ENCODE assay signal across 26 cellular contexts in the genomic region with DNA sequence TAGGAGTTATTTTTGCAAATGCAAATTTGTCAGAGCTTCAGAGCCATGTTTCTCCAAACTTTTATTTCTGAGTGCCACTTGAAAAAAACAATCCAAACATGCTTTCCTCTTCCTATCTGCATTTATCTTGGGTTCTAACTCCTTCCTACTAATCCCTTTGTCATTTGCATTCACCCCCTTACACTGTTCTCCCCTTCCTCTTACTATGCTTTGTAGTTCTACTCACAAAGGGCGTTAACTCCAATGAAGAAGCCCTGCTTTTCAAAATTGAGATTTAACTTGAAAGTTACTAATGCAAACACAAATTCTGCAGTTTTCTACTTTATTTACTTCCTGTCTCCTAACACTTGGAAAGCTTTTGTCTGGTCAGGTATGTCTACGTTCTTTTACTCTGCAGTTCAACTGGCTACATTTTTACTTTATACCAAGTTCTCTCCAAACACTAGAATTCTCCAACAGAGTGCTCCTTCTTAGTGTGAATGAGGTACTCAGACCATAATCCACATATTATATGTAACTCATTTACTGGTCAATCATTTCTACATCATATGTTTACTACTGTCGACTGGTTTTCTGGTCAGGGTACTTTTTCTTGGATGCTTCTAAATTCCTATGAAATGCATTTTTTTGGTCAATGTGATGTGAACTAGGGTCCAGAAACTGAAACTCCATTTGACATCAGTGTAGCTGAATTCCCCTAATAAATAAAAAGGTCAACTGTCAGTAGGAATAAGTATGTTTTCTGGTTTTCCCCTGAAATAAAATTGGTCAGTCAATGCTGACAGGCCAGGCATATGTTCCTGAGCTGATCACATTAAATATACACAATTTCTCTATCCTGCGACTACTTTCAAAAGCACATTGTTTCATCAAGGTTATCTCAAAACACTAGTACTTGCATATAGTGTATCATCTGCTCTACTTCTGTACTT. TPM values are rescaled to one million over a fixed set of nuclear protein-coding genes. Genes with fewer than 3 reads are reported as not detected.
A peak's percentile ranks its signal among the peaks of the same experiment; 100 is the strongest.
DNase-seq lines count a peak whose midpoint lies in the region; ATAC-seq and TF ChIP-seq lines count a peak whose summit lies in the region.
"Had no signal": no experiment of that assay in that cellular context is flagged by ENCODE, and none has a peak within 500 bp of the region (broad histone marks: within the 10 kb centered on the region; RNA-seq: fewer than 3 reads in every experiment).

No MANE protein-coding gene starts in this region.

- H3K36me3 ChIP-seq in A673 (ENCODE audit: insufficient read depth, low read length, poor library complexity, severe bottlenecking) (peaks cover 62% of the 10 kb centered on the region), left lung (peaks cover 5 to 86% of the 10 kb centered on the region in 2 donors)
- H3K36me3 ChIP-seq in CD4-positive, alpha-beta memory T cell (ENCODE audit: insufficient read depth, low read length) = peaks cover 38% of the 10 kb centered on the region

- H3K9me3 Mint-ChIP-seq in CD4-positive, alpha-beta memory T cell = no peaks in the 10 kb centered on the region
- no peaks in the 10 kb centered on the region for H3K9me3 Mint-ChIP-seq in activated T-helper 17 cell treated with anti-CD3 and anti-CD28 coated beads, Interleukin-2, amount 50 U/mL, for 72 hours
- H3K9me3 Mint-ChIP-seq: T-cell had no signal

- CTCF ChIA-PET in A673 (lab: Charles Lee) = no interaction called here
- CTCF ChIA-PET in CD4-positive, alpha-beta memory T cell (lab: Charles Lee; ENCODE audit: partially characterized antibody) = no interaction called here

- TF ChIP-seq CTCF in A673 (conservative IDR thresholded peaks at IDR 0.05; ENCODE audit: low read depth, low read length) (no peak), left lung (IDR thresholded peaks at IDR 0.05) (no peak)

- H3K4me1 ChIP-seq in A673 (ENCODE audit: insufficient read depth, low read length, poor library complexity, severe bottlenecking) (no peaks in the 10 kb centered on the region), left lung (peaks cover 0 to 23% of the 10 kb centered on the region in 2 donors)
- no peaks in the 10 kb centered on the region for H3K4me1 ChIP-seq in CD4-positive, alpha-beta memory T cell (ENCODE audit: insufficient read depth, low read length)

- H3K27ac ChIP-seq in A673 (ENCODE audit: low read depth, low read length, poor library complexity, severe bottlenecking) (peak overlapping the region; percentile 45), left lung (no peak overlapping the region)
- H3K27ac ChIP-seq in CD4-positive, alpha-beta memory T cell (ENCODE audit: low read depth, low read length) = no peak overlapping the region

- POLR2A ChIA-PET in A673 (lab: Charles Lee; ENCODE audit: low non-redundant PET) = no interaction called here
- POLR2A ChIA-PET in CD4-positive, alpha-beta memory T cell (lab: Charles Lee; ENCODE audit: partially characterized antibody) = interaction anchor here (0.9 kb wide), 1 partner anchor 50 kb away, joined by 3 read pairs; no protein-coding TSS in a partner anchor

- peak overlapping the region; percentile 3 to 75 (median 68) for H3K27ac Mint-ChIP-seq in CD4-positive, alpha-beta memory T cell
- H3K27ac Mint-ChIP-seq in activated T-helper 17 cell treated with anti-CD3 and anti-CD28 coated beads, Interleukin-2, amount 50 U/mL, for 72 hours = peak overlapping the region; percentile 72

- H3K27me3 ChIP-seq in A673 (replicated peaks; ENCODE audit: insufficient read depth, low read depth, low read length, poor library complexity) (no peaks in the 10 kb centered on the region), left lung (no peaks in the 10 kb centered on the region)
- no peaks in the 10 kb centered on the region for H3K27me3 ChIP-seq in CD4-positive, alpha-beta memory T cell (ENCODE audit: insufficient read depth, low read length)

- H3K4me3 ChIP-seq in A673 (ENCODE audit: low read depth, low read length, poor library complexity, severe bottlenecking) = no peak overlapping the region
- H3K4me3 ChIP-seq in CD4-positive, alpha-beta memory T cell (ENCODE audit: low read length in 2 of 2) = no peak overlapping the region
- H3K4me3 ChIP-seq in left lung = no peak overlapping the region
- H3K4me3 ChIP-seq: lung had no signal

- DNase-seq in A673 (ENCODE audit: low spot score) (no peak), left lung (no peak), DMS79 treated with DMSO at 0.1 percent for 48 hours (lab: John Stamatoyannopoulos, UW) (no peak), NCI-H82 treated with DMSO at 0.1 percent for 48 hours (lab: John Stamatoyannopoulos, UW; ENCODE audit: unreplicated experiment) (no peak), NCI-H2227 (lab: John Stamatoyannopoulos, UW; ENCODE audit: unreplicated experiment) (no peak)
- DNase-seq in CD4-positive, alpha-beta memory T cell = no peak
- DNase-seq: activated gamma-delta T cell; AML-193; EL; H7; hypothalamus; NCI-H1417; NCI-H2171; NCI-H526 treated with DMSO at 0.1 percent for 48 hours; OCI-M1; Right ventricle myocardium superior; stimulated activated CD4-positive, alpha-beta T cell treated with anti-CD3 and anti-CD28 coated beads, Interleukin-2, amount 100 ng/mL, for 24 hours; T-cell had no signal

- no peak overlapping the region for H3K4me3 Mint-ChIP-seq in CD4-positive, alpha-beta memory T cell
- H3K4me3 Mint-ChIP-seq in activated T-helper 17 cell treated with anti-CD3 and anti-CD28 coated beads, Interleukin-2, amount 50 U/mL, for 72 hours = no peak overlapping the region
- H3K4me3 Mint-ChIP-seq: T-cell had no signal

- H3K36me3 Mint-ChIP-seq in CD4-positive, alpha-beta memory T cell = peaks cover 47 to 61% of the 10 kb centered on the region in 2 donors
- peaks cover 99% of the 10 kb centered on the region for H3K36me3 Mint-ChIP-seq in activated T-helper 17 cell treated with anti-CD3 and anti-CD28 coated beads, Interleukin-2, amount 50 U/mL, for 72 hours (ENCODE audit: low read depth)

- ATAC-seq in activated T-helper 17 cell treated with anti-CD3 and anti-CD28 coated beads, Interleukin-2, amount 50 U/mL, for 72 hours (replicated peaks) = no peak
- ATAC-seq in left lung = peak; percentile 58
- ATAC-seq in HG02840 (IDR thresholded peaks at IDR 0.05; ENCODE audit: low FRiP score, unreplicated experiment) = no peak
- ATAC-seq: T-cell had no signal

- no TSS peak for BruUV-seq in A673 (replicated peaks; lab: Mats Ljungman, UMichigan)

- H3K9me3 ChIP-seq in A673 (ENCODE audit: low read depth, low read length, poor library complexity, severe bottlenecking) = no peaks in the 10 kb centered on the region
- H3K9me3 ChIP-seq in CD4-positive, alpha-beta memory T cell (ENCODE audit: control insufficient read depth in 1 of 2, low read length in 2 of 2) = no peaks in the 10 kb centered on the region
- no peaks in the 10 kb centered on the region for H3K9me3 ChIP-seq in left lung

- intact Hi-C loops in A673 (cut with micrococcal nuclease; ENCODE audit: unreplicated experiment) (no loop called here), left lung (cut with DNase I) (no loop called here)
- intact Hi-C loops in CD4-positive, alpha-beta memory T cell (cut with micrococcal nuclease) = no loop called here

- no peaks in the 10 kb centered on the region for H3K27me3 Mint-ChIP-seq in CD4-positive, alpha-beta memory T cell
- no peaks in the 10 kb centered on the region for H3K27me3 Mint-ChIP-seq in activated T-helper 17 cell treated with anti-CD3 and anti-CD28 coated beads, Interleukin-2, amount 50 U/mL, for 72 hours
- H3K27me3 Mint-ChIP-seq: T-cell had no signal

- peaks cover 22 to 32% (median 27%) of the 10 kb centered on the region in 4 donors for H3K4me1 Mint-ChIP-seq in CD4-positive, alpha-beta memory T cell
- peaks cover 24% of the 10 kb centered on the region for H3K4me1 Mint-ChIP-seq in activated T-helper 17 cell treated with anti-CD3 and anti-CD28 coated beads, Interleukin-2, amount 50 U/mL, for 72 hours

RNA-seq across cellular contexts. Expression of gene OR5AU1, which starts 51.2 kb away (rescaled TPM):
- total RNA-seq in A673 (2021) = not detected in 2 replicates
- total RNA-seq in CD4-positive, alpha-beta memory T cell = not detected
- not detected for polyA plus RNA-seq in CD4-positive, alpha-beta memory T cell
- total RNA-seq in activated T-helper 17 cell treated with anti-CD3 and anti-CD28 coated beads, Interleukin-2, amount 50 U/mL, for 72 hours = not detected
- total RNA-seq in left lung = not detected
- total RNA-seq: activated CD8-positive, alpha-beta memory T cell treated with anti-CD3 and anti-CD28 coated beads for 36 hours; endothelial cell of umbilical vein; H7; lung; myocyte; Right ventricle myocardium superior; T-cell; ureter had no signal
- polyA plus RNA-seq: endothelial cell of umbilical vein, keratinocyte, lung had no signal
